Comparison of ENCODE assay signal across 16 cellular contexts in the genomic region with DNA sequence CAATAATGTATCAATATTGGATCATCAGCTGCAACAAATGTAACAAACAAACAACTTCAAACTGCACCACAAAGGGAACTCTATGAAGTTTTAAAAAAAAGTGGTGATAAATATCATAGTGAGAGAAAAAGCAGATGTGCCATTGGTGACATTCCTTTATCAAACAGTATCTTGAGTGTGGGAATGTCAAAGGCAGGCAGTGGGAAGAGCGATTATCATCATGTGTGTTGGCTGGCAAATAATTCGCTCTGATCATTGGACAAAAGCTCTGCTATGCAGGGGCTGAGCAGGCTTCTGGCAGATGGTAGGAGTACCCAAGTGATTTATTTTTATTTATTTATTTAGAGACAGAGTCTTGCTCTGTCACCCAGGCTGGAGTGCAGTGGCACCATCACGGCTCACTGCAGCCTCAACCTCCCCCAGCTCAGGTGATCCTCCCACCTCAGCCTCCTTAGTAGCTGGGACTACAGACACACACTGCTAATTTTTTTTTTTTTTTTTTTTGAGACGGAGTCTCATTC.
"Had no signal": no experiment of that assay in that cellular context is flagged by ENCODE, and none has a peak within 500 bp of the region (broad histone marks: within the 10 kb centered on the region; RNA-seq: fewer than 3 reads in every experiment).

No MANE protein-coding gene starts in this region.

- H3K27me3 Mint-ChIP-seq: natural killer cell treated with Interleukin-12 subunit alpha and Interleukin-12 subunit beta and Interleukin-15 and Interleukin-18, amount 100 ng/mL, for 72 hours; progenitor cell of endocrine pancreas; stimulated activated naive CD8-positive, alpha-beta T cell treated with anti-CD3 and anti-CD28 coated beads, Interleukin-15, Interleukin-2, amounts not matched to agents 100 ng/mL and 50 ng/mL, for 24 hours had no signal

- ATAC-seq: left colon; natural killer cell treated with Interleukin-12 subunit alpha and Interleukin-12 subunit beta and Interleukin-15 and Interleukin-18, amount 100 ng/mL, for 72 hours; pancreas; right cardiac atrium; stimulated activated memory B cell treated with anti-CD40 and anti-IgM and Interleukin-4, amounts not matched to agents 10 μg/mL and 1 μg/mL and 100 μg/mL, for 72 hours had no signal

- H3K4me3 Mint-ChIP-seq: natural killer cell treated with Interleukin-12 subunit alpha and Interleukin-12 subunit beta and Interleukin-15 and Interleukin-18, amount 100 ng/mL, for 72 hours; neural progenitor cell; stimulated activated memory B cell treated with anti-CD40 and anti-IgM and Interleukin-4, amounts not matched to agents 10 μg/mL and 1 μg/mL and 100 μg/mL, for 72 hours; stimulated activated naive CD8-positive, alpha-beta T cell treated with anti-CD3 and anti-CD28 coated beads, Interleukin-15, Interleukin-2, amounts not matched to agents 100 ng/mL and 50 ng/mL, for 24 hours had no signal

- H3K27ac ChIP-seq: colonic mucosa, hepatocyte, neural progenitor cell, pancreas had no signal

- DNase-seq: colonic mucosa; effector CD4-positive, alpha-beta T cell; foreskin melanocyte; left colon; midbrain; nucleus accumbens; pancreas; right cardiac atrium; stimulated activated CD4-positive, alpha-beta T cell treated with anti-CD3 and anti-CD28 coated beads, Interleukin-4, amount 100 ng/mL, for 1 hour had no signal

- H3K27ac Mint-ChIP-seq: natural killer cell treated with Interleukin-12 subunit alpha and Interleukin-12 subunit beta and Interleukin-15 and Interleukin-18, amount 100 ng/mL, for 72 hours; neural progenitor cell; progenitor cell of endocrine pancreas; stimulated activated memory B cell treated with anti-CD40 and anti-IgM and Interleukin-4, amounts not matched to agents 10 μg/mL and 1 μg/mL and 100 μg/mL, for 72 hours; stimulated activated naive CD8-positive, alpha-beta T cell treated with anti-CD3 and anti-CD28 coated beads, Interleukin-15, Interleukin-2, amounts not matched to agents 100 ng/mL and 50 ng/mL, for 24 hours had no signal

- H3K9me3 Mint-ChIP-seq: natural killer cell treated with Interleukin-12 subunit alpha and Interleukin-12 subunit beta and Interleukin-15 and Interleukin-18, amount 100 ng/mL, for 72 hours; stimulated activated memory B cell treated with anti-CD40 and anti-IgM and Interleukin-4, amounts not matched to agents 10 μg/mL and 1 μg/mL and 100 μg/mL, for 72 hours; stimulated activated naive CD8-positive, alpha-beta T cell treated with anti-CD3 and anti-CD28 coated beads, Interleukin-15, Interleukin-2, amounts not matched to agents 100 ng/mL and 50 ng/mL, for 24 hours had no signal

- H3K4me3 ChIP-seq: colonic mucosa, hepatocyte, neural progenitor cell, pancreas, tibial nerve had no signal

- H3K9ac ChIP-seq: neural progenitor cell had no signal

- H3K27me3 ChIP-seq: colonic mucosa, hepatocyte, neural progenitor cell, pancreas, tibial nerve had no signal

- H3K4me1 ChIP-seq: colonic mucosa, neural progenitor cell, pancreas had no signal

- H3K9me3 ChIP-seq: colonic mucosa, pancreas, tibial nerve had no signal

- H3K36me3 Mint-ChIP-seq: natural killer cell treated with Interleukin-12 subunit alpha and Interleukin-12 subunit beta and Interleukin-15 and Interleukin-18, amount 100 ng/mL, for 72 hours had no signal

- H3K36me3 ChIP-seq: colonic mucosa, neural progenitor cell, pancreas had no signal
